In the genomic region with DNA sequence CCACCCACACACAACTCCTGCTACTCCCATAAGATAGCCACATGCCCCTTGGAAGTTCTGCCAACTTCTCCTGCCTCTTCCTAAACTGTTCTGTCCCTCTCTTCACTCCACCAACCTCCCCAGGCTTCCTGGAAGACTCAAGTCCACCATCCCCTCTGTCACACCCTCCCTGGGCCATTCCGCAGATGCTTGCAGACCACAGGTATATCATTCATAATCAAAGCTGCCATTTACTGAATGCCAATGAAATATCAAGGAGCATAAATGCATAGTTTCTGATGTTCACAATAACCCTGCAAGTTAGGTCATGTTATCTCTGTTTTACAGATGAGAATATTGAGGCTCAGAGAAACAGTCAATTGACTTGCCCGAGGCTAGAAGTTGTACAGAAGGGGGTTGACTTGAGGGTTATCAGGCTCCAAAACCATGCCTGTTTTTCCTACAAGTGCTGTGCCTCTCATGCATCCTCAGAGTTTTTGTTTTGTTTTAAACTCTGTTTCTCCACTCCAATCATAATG, we compare ENCODE assay signal across 1 cellular context.
TF ChIP-seq lines count a peak whose summit lies in the region.

No MANE protein-coding gene starts in this region.

TF ChIP-seq in SK-N-SH treated with all-trans-retinoic acid at 6 μM for 48 hours, 23 proteins besides CTCF, POLR2A, EP300 and RAD21 (continued from another document):
- no peak for TF ChIP-seq PATZ1 (CRISPR knock-in tag; IDR thresholded peaks at IDR 0.05; ENCODE audit: borderline replicate concordance)
- TF ChIP-seq, protein P1, sequence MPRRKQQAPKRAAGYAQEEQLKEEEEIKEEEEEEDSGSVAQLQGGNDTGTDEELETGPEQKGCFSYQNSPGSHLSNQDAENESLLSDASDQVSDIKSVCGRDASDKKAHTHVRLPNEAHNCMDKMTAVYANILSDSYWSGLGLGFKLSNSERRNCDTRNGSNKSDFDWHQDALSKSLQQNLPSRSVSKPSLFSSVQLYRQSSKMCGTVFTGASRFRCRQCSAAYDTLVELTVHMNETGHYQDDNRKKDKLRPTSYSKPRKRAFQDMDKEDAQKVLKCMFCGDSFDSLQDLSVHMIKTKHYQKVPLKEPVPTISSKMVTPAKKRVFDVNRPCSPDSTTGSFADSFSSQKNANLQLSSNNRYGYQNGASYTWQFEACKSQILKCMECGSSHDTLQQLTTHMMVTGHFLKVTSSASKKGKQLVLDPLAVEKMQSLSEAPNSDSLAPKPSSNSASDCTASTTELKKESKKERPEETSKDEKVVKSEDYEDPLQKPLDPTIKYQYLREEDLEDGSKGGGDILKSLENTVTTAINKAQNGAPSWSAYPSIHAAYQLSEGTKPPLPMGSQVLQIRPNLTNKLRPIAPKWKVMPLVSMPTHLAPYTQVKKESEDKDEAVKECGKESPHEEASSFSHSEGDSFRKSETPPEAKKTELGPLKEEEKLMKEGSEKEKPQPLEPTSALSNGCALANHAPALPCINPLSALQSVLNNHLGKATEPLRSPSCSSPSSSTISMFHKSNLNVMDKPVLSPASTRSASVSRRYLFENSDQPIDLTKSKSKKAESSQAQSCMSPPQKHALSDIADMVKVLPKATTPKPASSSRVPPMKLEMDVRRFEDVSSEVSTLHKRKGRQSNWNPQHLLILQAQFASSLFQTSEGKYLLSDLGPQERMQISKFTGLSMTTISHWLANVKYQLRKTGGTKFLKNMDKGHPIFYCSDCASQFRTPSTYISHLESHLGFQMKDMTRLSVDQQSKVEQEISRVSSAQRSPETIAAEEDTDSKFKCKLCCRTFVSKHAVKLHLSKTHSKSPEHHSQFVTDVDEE (CRISPR knock-in tag; IDR thresholded peaks at IDR 0.05), result no peak
- TF ChIP-seq CSDC2 (CRISPR knock-in tag; IDR thresholded peaks at IDR 0.05), result no peak
- TF ChIP-seq GLIS3 (CRISPR knock-in tag; IDR thresholded peaks at IDR 0.05), result no peak
- TF ChIP-seq ZNF8 (CRISPR knock-in tag; IDR thresholded peaks at IDR 0.05), result no peak
- TF ChIP-seq ZNF565 (CRISPR knock-in tag; conservative IDR thresholded peaks at IDR 0.05; ENCODE audit: low read depth), result no peak
- no peak for TF ChIP-seq OSR1 (CRISPR knock-in tag; IDR thresholded peaks at IDR 0.05)
- TF ChIP-seq CREB5 (CRISPR knock-in tag; IDR thresholded peaks at IDR 0.05; ENCODE audit: low read depth), result no peak
- TF ChIP-seq ARNTL (CRISPR knock-in tag; IDR thresholded peaks at IDR 0.05; ENCODE audit: borderline replicate concordance, low read depth), result no peak
- no peak for TF ChIP-seq SNAI2 (CRISPR knock-in tag; IDR thresholded peaks at IDR 0.05)
